Comparison of ENCODE assay signal across 28 cellular contexts in genomic region chr13:75902166-75903104, GRCh38.
DNase-seq lines count a peak whose midpoint lies in the region; ATAC-seq, FAIRE-seq and TF ChIP-seq lines count a peak whose summit lies in the region.
"Had no signal": no experiment of that assay in that cellular context is flagged by ENCODE, and none has a peak within 500 bp of the region (broad histone marks: within the 10 kb centered on the region; RNA-seq: fewer than 3 reads in every experiment).

No MANE protein-coding gene starts in this region.

- peak overlapping the region; percentile 60; the same call in 1 of the 2 replicates for H2AFZ ChIP-seq in PC-9

- no peaks in the 10 kb centered on the region for H3K27me3 ChIP-seq in PC-9 (ENCODE audit: insufficient read depth, low read depth)
- H3K27me3 ChIP-seq in right cardiac atrium (ENCODE audit: control insufficient read depth, insufficient read depth) = no peaks in the 10 kb centered on the region
- H3K27me3 ChIP-seq: right lobe of liver had no signal

- 71% methylated on average over 8 of the region's 8 CpGs for WGBS in right cardiac atrium

- H3K4me1 ChIP-seq in PC-9 (replicated peaks; ENCODE audit: insufficient read depth) = no peaks in the 10 kb centered on the region
- H3K4me1 ChIP-seq in right cardiac atrium (ENCODE audit: control insufficient read depth, insufficient read depth, low read length) = no peaks in the 10 kb centered on the region
- no peaks in the 10 kb centered on the region for H3K4me1 ChIP-seq in kidney (ENCODE audit: control insufficient read depth in 1 of 2, insufficient read depth in 1 of 2, low read depth in 1 of 2, low read length in 2 of 2)
- H3K4me1 ChIP-seq: right lobe of liver had no signal

- H3K9me3 ChIP-seq in PC-9 (ENCODE audit: insufficient read depth, low read depth) = no peaks in the 10 kb centered on the region
- H3K9me3 ChIP-seq in right cardiac atrium (ENCODE audit: control insufficient read depth, low read length) = no peaks in the 10 kb centered on the region
- H3K9me3 ChIP-seq in kidney (ENCODE audit: control insufficient read depth in 1 of 2, low read length in 2 of 2) = no peaks in the 10 kb centered on the region
- H3K9me3 ChIP-seq: mucosa of descending colon, right lobe of liver had no signal

- no peak overlapping the region for H3K4me2 ChIP-seq in PC-9

- ATAC-seq in right cardiac atrium = peak; percentile 60 to 73
- no peak for ATAC-seq in activated CD8-positive, alpha-beta T cell treated with anti-CD3 and anti-CD28 coated beads, Interleukin-2, amount 10 ng/mL, durations not matched to agents 7 days and 5 days
- ATAC-seq: activated T-cell treated with anti-CD3 and anti-CD28 coated beads, Interleukin-2, amount 50 U/mL, for 72 hours; effector memory CD8-positive, alpha-beta T cell; esophagus mucosa; mucosa of descending colon; right lobe of liver had no signal

- H3K9me2 ChIP-seq in PC-9 (ENCODE audit: insufficient read depth) = no peaks in the 10 kb centered on the region

- H3K4me3 ChIP-seq in LNCaP clone FGC (ENCODE audit: low read depth, low read length) (no peak overlapping the region), PC-9 (no peak overlapping the region), right cardiac atrium (ENCODE audit: low read length) (no peak overlapping the region), kidney (ENCODE audit: low read length in 2 of 2) (no peak overlapping the region)
- H3K4me3 ChIP-seq: coronary artery, lung, mucosa of descending colon, right lobe of liver had no signal

- no peaks in the 10 kb centered on the region for H4K20me1 ChIP-seq in PC-9 (ENCODE audit: insufficient read depth)

- no peak overlapping the region for H3K27ac Mint-ChIP-seq in activated CD4-positive, alpha-beta memory T cell treated with anti-CD3 and anti-CD28 coated beads for 36 hours
- H3K27ac Mint-ChIP-seq in activated CD8-positive, alpha-beta T cell treated with anti-CD3 and anti-CD28 coated beads, Interleukin-2, amount 10 ng/mL, durations not matched to agents 7 days and 5 days = no peak overlapping the region
- H3K27ac Mint-ChIP-seq: activated naive CD4-positive, alpha-beta T cell treated with anti-CD3 and anti-CD28 coated beads for 36 hours; activated T-cell treated with anti-CD3 and anti-CD28 coated beads, Interleukin-2, amount 50 U/mL, for 72 hours; CD4-positive, CD25-positive, alpha-beta regulatory T cell; effector memory CD8-positive, alpha-beta T cell; IgD-negative memory B cell; T-helper 1 cell treated with Interleukin-12 subunit alpha and Interleukin-12 subunit beta and Interleukin-4 antibody, amounts not matched to agents 30 μg/mL and 1 μg/mL, for 36 hours had no signal

- no TSS peak for BruUV-seq in PC-9 (replicated peaks; lab: Mats Ljungman, UMichigan)

- no peaks in the 10 kb centered on the region for H3K9me3 Mint-ChIP-seq in activated CD4-positive, alpha-beta memory T cell treated with anti-CD3 and anti-CD28 coated beads for 36 hours
- no peaks in the 10 kb centered on the region for H3K9me3 Mint-ChIP-seq in activated CD8-positive, alpha-beta T cell treated with anti-CD3 and anti-CD28 coated beads, Interleukin-2, amount 10 ng/mL, durations not matched to agents 7 days and 5 days (ENCODE audit: insufficient read depth)
- H3K9me3 Mint-ChIP-seq: activated naive CD4-positive, alpha-beta T cell treated with anti-CD3 and anti-CD28 coated beads for 36 hours; activated T-cell treated with anti-CD3 and anti-CD28 coated beads, Interleukin-2, amount 50 U/mL, for 72 hours; effector memory CD8-positive, alpha-beta T cell; T-helper 1 cell treated with Interleukin-12 subunit alpha and Interleukin-12 subunit beta and Interleukin-4 antibody, amounts not matched to agents 30 μg/mL and 1 μg/mL, for 36 hours had no signal

- no peaks in the 10 kb centered on the region for H3K79me2 ChIP-seq in PC-9 (ENCODE audit: low read depth)

- no peaks in the 10 kb centered on the region for H3K36me3 ChIP-seq in PC-9 (ENCODE audit: low read depth)
- no peaks in the 10 kb centered on the region for H3K36me3 ChIP-seq in kidney (ENCODE audit: control insufficient read depth in 1 of 2, insufficient read depth in 2 of 2, low read length in 2 of 2)
- H3K36me3 ChIP-seq: right lobe of liver had no signal

- TF ChIP-seq CTCF in LNCaP clone FGC (IDR thresholded peaks at IDR 0.05; ENCODE audit: control insufficient read depth, extremely low read depth, insufficient read depth) (no peak), PC-9 (conservative IDR thresholded peaks at IDR 0.05) (no peak), kidney (IDR thresholded peaks at IDR 0.05; ENCODE audit: borderline replicate concordance, extremely low read depth, insufficient read depth) (no peak)

- CTCF ChIA-PET in PC-9 (lab: Charles Lee) = no interaction called here
- CTCF ChIA-PET in activated CD4-positive, alpha-beta memory T cell treated with anti-CD3 and anti-CD28 coated beads for 36 hours (lab: Charles Lee) = interaction anchor here (0.9 to 1.5 kb wide), 2 partner anchors 10 to 22 kb away, joined by 3 read pairs; no protein-coding TSS in a partner anchor
- CTCF ChIA-PET in activated CD8-positive, alpha-beta T cell treated with anti-CD3 and anti-CD28 coated beads, Interleukin-2, amount 10 ng/mL, durations not matched to agents 7 days and 5 days (lab: Charles Lee) = interaction anchor here (1.1 kb wide), 1 partner anchor 27 kb away, joined by 3 read pairs; no protein-coding TSS in a partner anchor

- H3K36me3 Mint-ChIP-seq in activated CD4-positive, alpha-beta memory T cell treated with anti-CD3 and anti-CD28 coated beads for 36 hours = no peaks in the 10 kb centered on the region
- H3K36me3 Mint-ChIP-seq in activated CD8-positive, alpha-beta T cell treated with anti-CD3 and anti-CD28 coated beads, Interleukin-2, amount 10 ng/mL, durations not matched to agents 7 days and 5 days (ENCODE audit: low read depth) = no peaks in the 10 kb centered on the region
- H3K36me3 Mint-ChIP-seq: CD4-positive, CD25-positive, alpha-beta regulatory T cell had no signal

- no peak for FAIRE-seq in kidney (lab: Jason Lieb, UNC)
- FAIRE-seq: frontal cortex, GM18507 had no signal

- no peak overlapping the region for H3K4me3 Mint-ChIP-seq in activated CD4-positive, alpha-beta memory T cell treated with anti-CD3 and anti-CD28 coated beads for 36 hours
- no peak overlapping the region for H3K4me3 Mint-ChIP-seq in activated CD8-positive, alpha-beta T cell treated with anti-CD3 and anti-CD28 coated beads, Interleukin-2, amount 10 ng/mL, durations not matched to agents 7 days and 5 days
- H3K4me3 Mint-ChIP-seq: activated naive CD4-positive, alpha-beta T cell treated with anti-CD3 and anti-CD28 coated beads for 36 hours; activated T-cell treated with anti-CD3 and anti-CD28 coated beads, Interleukin-2, amount 50 U/mL, for 72 hours; CD4-positive, CD25-positive, alpha-beta regulatory T cell; effector memory CD8-positive, alpha-beta T cell; IgD-negative memory B cell; T-helper 1 cell treated with Interleukin-12 subunit alpha and Interleukin-12 subunit beta and Interleukin-4 antibody, amounts not matched to agents 30 μg/mL and 1 μg/mL, for 36 hours had no signal

- H3K27ac ChIP-seq in PC-9 = no peak overlapping the region
- H3K27ac ChIP-seq in right cardiac atrium (ENCODE audit: low read length) = no peak overlapping the region
- no peak overlapping the region for H3K27ac ChIP-seq in kidney (ENCODE audit: low read depth in 2 of 2, low read length in 2 of 2)
- H3K27ac ChIP-seq: 22Rv1, right lobe of liver had no signal

- peaks cover 14% of the 10 kb centered on the region for H3K27me3 Mint-ChIP-seq in activated CD4-positive, alpha-beta memory T cell treated with anti-CD3 and anti-CD28 coated beads for 36 hours
- H3K27me3 Mint-ChIP-seq in activated CD8-positive, alpha-beta T cell treated with anti-CD3 and anti-CD28 coated beads, Interleukin-2, amount 10 ng/mL, durations not matched to agents 7 days and 5 days (ENCODE audit: low read depth) = peaks cover 13% of the 10 kb centered on the region

- no peaks in the 10 kb centered on the region for H3K4me1 Mint-ChIP-seq in activated CD4-positive, alpha-beta memory T cell treated with anti-CD3 and anti-CD28 coated beads for 36 hours (ENCODE audit: low read depth)
- no peaks in the 10 kb centered on the region for H3K4me1 Mint-ChIP-seq in activated CD8-positive, alpha-beta T cell treated with anti-CD3 and anti-CD28 coated beads, Interleukin-2, amount 10 ng/mL, durations not matched to agents 7 days and 5 days (ENCODE audit: low read depth)
- H3K4me1 Mint-ChIP-seq: CD4-positive, CD25-positive, alpha-beta regulatory T cell had no signal

- no peaks in the 10 kb centered on the region for H3F3A ChIP-seq in PC-9 (ENCODE audit: insufficient read depth, low read depth)

- DNase-seq in DMS53 (lab: John Stamatoyannopoulos, UW) = peak; percentile 64
- DNase-seq in DMS53 treated with DMSO at 0.1 percent for 48 hours (lab: John Stamatoyannopoulos, UW; ENCODE audit: unreplicated experiment) = no peak
- DNase-seq in LNCaP clone FGC (ENCODE audit: low read depth) = peak; percentile 27
- DNase-seq in PC-9 = no peak
- DNase-seq in right cardiac atrium = no peak
- DNase-seq in activated CD4-positive, alpha-beta memory T cell treated with anti-CD3 and anti-CD28 coated beads for 36 hours = no peak
- DNase-seq in kidney = no peak
- no peak for DNase-seq in activated CD8-positive, alpha-beta T cell treated with anti-CD3 and anti-CD28 coated beads, Interleukin-2, amount 10 ng/mL, durations not matched to agents 7 days and 5 days
- DNase-seq: activated CD4-positive, alpha-beta T cell treated with anti-CD3 and anti-CD28 coated beads for 48 hours; activated naive CD4-positive, alpha-beta T cell treated with anti-CD3 and anti-CD28 coated beads for 36 hours; activated T-cell treated with anti-CD3 and anti-CD28 coated beads, Interleukin-2, amount 50 U/mL, for 72 hours; amniotic stem cell; CD4-positive, CD25-positive, alpha-beta regulatory T cell; effector memory CD8-positive, alpha-beta T cell; islet precursor cell; mucosa of descending colon; NCI-H1436 treated with DMSO at 0.1 percent for 48 hours; right lobe of liver; stimulated activated CD4-positive, alpha-beta T cell treated with anti-CD3 and anti-CD28 coated beads, Interleukin-4, amount 100 ng/mL, for 4 hours; stimulated activated naive CD4-positive, alpha-beta T cell had no signal

- H3K9ac ChIP-seq in kidney (ENCODE audit: low read length in 2 of 2) = no peak overlapping the region

- POLR2A ChIA-PET in PC-9 (lab: Charles Lee; ENCODE audit: unreplicated experiment) = no interaction called here
- POLR2A ChIA-PET in activated CD4-positive, alpha-beta memory T cell treated with anti-CD3 and anti-CD28 coated beads for 36 hours (lab: Charles Lee) = no interaction called here
- POLR2A ChIA-PET in activated CD8-positive, alpha-beta T cell treated with anti-CD3 and anti-CD28 coated beads, Interleukin-2, amount 10 ng/mL, durations not matched to agents 7 days and 5 days (lab: Charles Lee) = interaction anchor here (0.6 kb wide), 1 partner anchor 101 kb away, joined by 3 read pairs; no protein-coding TSS in a partner anchor

- intact Hi-C loops in PC-9 (cut with micrococcal nuclease; ENCODE audit: unreplicated experiment) (no loop called here), right cardiac atrium (cut with DNase I) (no loop called here), kidney (cut with DNase I) (no loop called here)
- intact Hi-C loops in activated CD4-positive, alpha-beta memory T cell treated with anti-CD3 and anti-CD28 coated beads for 36 hours (cut with micrococcal nuclease) = no loop called here

Comparison
In these comparisons a context has a peak if more than half of its experiments do, and no peak if none do; other contexts are left out.
1. DNase-seq: peak in DMS53 (single experiment) and LNCaP clone FGC (single experiment); none in DMS53 treated with DMSO at 0.1 percent for 48 hours (single experiment), PC-9 (0 of 2), right cardiac atrium (0 of 3), activated CD4-positive, alpha-beta memory T cell treated with anti-CD3 and anti-CD28 coated beads for 36 hours (single experiment), kidney (single experiment) and activated CD8-positive, alpha-beta T cell treated with anti-CD3 and anti-CD28 coated beads, Interleukin-2, amount 10 ng/mL, durations not matched to agents 7 days and 5 days (single experiment).